In genomic region chr1:167219646-167220536, GRCh38 we compare ENCODE assay signal across 8 cellular contexts.
DNase-seq lines count a peak whose midpoint lies in the region; ATAC-seq and FAIRE-seq lines count a peak whose summit lies in the region.

No MANE protein-coding gene starts in this region.

- ATAC-seq in HG03439 (IDR thresholded peaks at IDR 0.05; ENCODE audit: unreplicated experiment) = peak; percentile 44

- FAIRE-seq in GM19239 (lab: Jason Lieb, UNC) = no peak
- peak; percentile 47 for FAIRE-seq in colon (lab: Jason Lieb, UNC)

- DNase-seq in Ammon's horn (ENCODE audit: low spot score) = peak; percentile 74
- DNase-seq in GM19239 (ENCODE audit: insufficient read length, low spot score) = peak; percentile 44
- DNase-seq in NCI-H510A (lab: John Stamatoyannopoulos, UW) = peak; percentile 92
- peak; percentile 81 to 86 for DNase-seq in activated CD4-positive, alpha-beta T cell treated with anti-CD3 and anti-CD28 coated beads for 24 hours (ENCODE audit: low read depth in 2 of 2)
- peak; percentile 91 for DNase-seq in kidney tubule cell (ENCODE audit: low spot score)
- DNase-seq in stimulated activated CD4-positive, alpha-beta T cell treated with anti-CD3 and anti-CD28 coated beads, Interleukin-1b, Interleukin-23, amount 100 ng/mL, for 4 hours (ENCODE audit: low read depth in 2 of 2) = peak; percentile 81 to 85

Comparison
In these comparisons a context has a peak if more than half of its experiments do, and no peak if none do; other contexts are left out.
1. Peak in every context shown above with its lines: DNase-seq and ATAC-seq.